In genomic region chr19:4870025-4870700, GRCh38 we compare ENCODE assay signal across 1 cellular context.
A peak's percentile ranks its signal among the peaks of the same experiment; 100 is the strongest.
TF ChIP-seq lines count a peak whose summit lies in the region.

No MANE protein-coding gene starts in this region.

TF ChIP-seq in HepG2, 621 proteins besides CTCF, POLR2A, EP300 and RAD21 (continued from another document and continues in another):
- TF ChIP-seq NONO (IDR thresholded peaks at IDR 0.05) (no peak), NONO (CRISPR knock-in tag; conservative IDR thresholded peaks at IDR 0.05) (peak; percentile 75), KLF11 (CRISPR knock-in tag; IDR thresholded peaks at IDR 0.05) (no peak), HIVEP1 (CRISPR knock-in tag; IDR thresholded peaks at IDR 0.05) (no peak; the same call in 1 of the 2 replicates), MTERF4 (CRISPR knock-in tag; IDR thresholded peaks at IDR 0.05) (peak; percentile 93; the same call in 1 of the 2 replicates), TRAFD1 (CRISPR knock-in tag; IDR thresholded peaks at IDR 0.05; ENCODE audit: borderline replicate concordance) (no peak), MBD4 (IDR thresholded peaks at IDR 0.05; ENCODE audit: borderline replicate concordance, low read length) (no peak), MEIS1 (CRISPR knock-in tag; IDR thresholded peaks at IDR 0.05; ENCODE audit: borderline replicate concordance) (no peak), ZNF687 (CRISPR knock-in tag; IDR thresholded peaks at IDR 0.05) (peak; percentile 72), ZNF10 (CRISPR knock-in tag; IDR thresholded peaks at IDR 0.05; ENCODE audit: borderline replicate concordance, low read depth) (no peak), ZBTB37 (CRISPR knock-in tag; IDR thresholded peaks at IDR 0.05) (0 out of 2 replicates have a peak, but pooled peaks have one; percentile 28), SMAD1 (CRISPR knock-in tag; IDR thresholded peaks at IDR 0.05; ENCODE audit: borderline replicate concordance, low read depth) (no peak), MXD3 (CRISPR knock-in tag; IDR thresholded peaks at IDR 0.05) (no peak), DDIT3 (CRISPR knock-in tag; IDR thresholded peaks at IDR 0.05) (no peak), ZFP91 (CRISPR knock-in tag; IDR thresholded peaks at IDR 0.05; ENCODE audit: borderline replicate concordance) (peak; percentile 70), ZNF850 (CRISPR knock-in tag; conservative IDR thresholded peaks at IDR 0.05) (no peak), ZFX (CRISPR knock-in tag; IDR thresholded peaks at IDR 0.05; ENCODE audit: low read depth) (peak; percentile 81), SNAI1 (CRISPR knock-in tag; IDR thresholded peaks at IDR 0.05; ENCODE audit: borderline replicate concordance) (no peak), MTA1 (CRISPR knock-in tag; IDR thresholded peaks at IDR 0.05; ENCODE audit: borderline replicate concordance) (peak; percentile 89), ATRX (CRISPR knock-in tag; IDR thresholded peaks at IDR 0.05; ENCODE audit: borderline replicate concordance) (no peak), CREM (IDR thresholded peaks at IDR 0.05) (peak; percentile 60; the same call in 1 of the 2 replicates), CREM (CRISPR knock-in tag; IDR thresholded peaks at IDR 0.05) (no peak), AGO2 (optimal IDR thresholded peaks at IDR 0.05; ENCODE audit: low read depth, low read length) (no peak), SIX4 (CRISPR knock-in tag; IDR thresholded peaks at IDR 0.05) (peak; percentile 64; the same call in 1 of the 2 replicates), ZNF281 (CRISPR knock-in tag; IDR thresholded peaks at IDR 0.05; ENCODE audit: borderline replicate concordance) (peak; percentile 88), RNF219 (CRISPR knock-in tag; IDR thresholded peaks at IDR 0.05) (no peak; the same call in 1 of the 2 replicates), JDP2 (CRISPR knock-in tag; IDR thresholded peaks at IDR 0.05; ENCODE audit: borderline replicate concordance) (no peak), NFKBIZ (CRISPR knock-in tag; IDR thresholded peaks at IDR 0.05) (peak; percentile 65; the same call in 1 of the 2 replicates), CC2D1A (CRISPR knock-in tag; IDR thresholded peaks at IDR 0.05) (no peak), MYPOP (CRISPR knock-in tag; IDR thresholded peaks at IDR 0.05) (no peak), ZNF263 (CRISPR knock-in tag; IDR thresholded peaks at IDR 0.05) (peak; percentile 97), ZNF678 (CRISPR knock-in tag; IDR thresholded peaks at IDR 0.05) (no peak), ZNF713 (CRISPR knock-in tag; IDR thresholded peaks at IDR 0.05) (no peak), RFXAP (CRISPR knock-in tag; IDR thresholded peaks at IDR 0.05; ENCODE audit: borderline replicate concordance) (no peak), NFYC (CRISPR knock-in tag; IDR thresholded peaks at IDR 0.05) (no peak), XRCC5 (optimal IDR thresholded peaks at IDR 0.05; ENCODE audit: low read length) (peak; percentile 87), ZNF780A (CRISPR knock-in tag; IDR thresholded peaks at IDR 0.05) (no peak), ARID2 (CRISPR knock-in tag; IDR thresholded peaks at IDR 0.05; ENCODE audit: borderline replicate concordance) (no peak)
